In genomic region chr15:56699743-56700142, GRCh38 we compare ENCODE assay signal across 35 cellular contexts. TPM values are rescaled to one million over a fixed set of nuclear protein-coding genes. Genes with fewer than 3 reads are reported as not detected.
DNase-seq lines count a peak whose midpoint lies in the region; ATAC-seq and TF ChIP-seq lines count a peak whose summit lies in the region.
"Had no signal": no experiment of that assay in that cellular context is flagged by ENCODE, and none has a peak within 500 bp of the region (broad histone marks: within the 10 kb centered on the region; RNA-seq: fewer than 3 reads in every experiment).

No MANE protein-coding gene starts in this region.

- TF ChIP-seq CTCF in epithelial cell of esophagus (IDR thresholded peaks at IDR 0.05; ENCODE audit: insufficient read depth, low read depth, low read length, missing control alignments) (no peak), Calu3 (IDR thresholded peaks at IDR 0.05; ENCODE audit: unreplicated experiment) (no peak), psoas muscle (IDR thresholded peaks at IDR 0.05) (no peak)

- 97% methylated on average over 1 of the region's 1 CpG for WGBS in psoas muscle, 3 donors

- peaks cover 25% of the 10 kb centered on the region for H3K36me3 Mint-ChIP-seq in activated naive CD4-positive, alpha-beta T cell treated with anti-CD3 and anti-CD28 coated beads for 36 hours (ENCODE audit: low read depth)
- peaks cover 33% of the 10 kb centered on the region for H3K36me3 Mint-ChIP-seq in activated naive CD4-positive, alpha-beta T cell treated with anti-CD3 and anti-CD28 coated beads, Interleukin-2, amount 10 ng/mL, durations not matched to agents 7 days and 5 days
- peaks cover 9% of the 10 kb centered on the region for H3K36me3 Mint-ChIP-seq in Calu3 (ENCODE audit: insufficient read depth, unreplicated experiment)

- intact Hi-C loops in activated naive CD4-positive, alpha-beta T cell treated with anti-CD3 and anti-CD28 coated beads for 36 hours (cut with micrococcal nuclease): no loop called here
- intact Hi-C loops in Calu3 (cut with micrococcal nuclease; ENCODE audit: unreplicated experiment): no loop called here
- intact Hi-C loops in psoas muscle (cut with DNase I): no loop called here

- BruUV-seq in Calu3 (replicated peaks; lab: Mats Ljungman, UMichigan): no TSS peak

- no peaks in the 10 kb centered on the region for H3K4me1 ChIP-seq in psoas muscle
- H3K4me1 ChIP-seq: lower lobe of right lung, prostate gland, SJSA1, tibial artery, vagina had no signal

- CTCF ChIA-PET in activated naive CD4-positive, alpha-beta T cell treated with anti-CD3 and anti-CD28 coated beads for 36 hours (lab: Charles Lee): no interaction called here
- CTCF ChIA-PET in activated naive CD4-positive, alpha-beta T cell treated with anti-CD3 and anti-CD28 coated beads, Interleukin-2, amount 10 ng/mL, durations not matched to agents 7 days and 5 days (lab: Charles Lee): interaction anchor here (0.9 kb wide), 1 partner anchor 39 kb away, joined by 3 read pairs; no protein-coding TSS in a partner anchor
- CTCF ChIA-PET in Calu3 (lab: Charles Lee): no interaction called here

- peak; percentile 6 for DNase-seq in activated naive CD4-positive, alpha-beta T cell treated with anti-CD3 and anti-CD28 coated beads for 36 hours
- DNase-seq in activated naive CD4-positive, alpha-beta T cell treated with anti-CD3 and anti-CD28 coated beads, Interleukin-2, amount 10 ng/mL, durations not matched to agents 7 days and 5 days: no peak
- DNase-seq in epithelial cell of esophagus (ENCODE audit: low read depth): peak; percentile 16
- no peak for DNase-seq in Calu3
- DNase-seq in NCI-H1092 treated with DMSO at 0.1 percent for 48 hours (lab: John Stamatoyannopoulos, UW): no peak
- no peak for DNase-seq in psoas muscle
- DNase-seq: activated CD4-positive, alpha-beta T cell treated with anti-CD3 and anti-CD28 coated beads, Interleukin-2, amount 50 U/mL, for 1 hour; activated CD8-positive, alpha-beta memory T cell treated with anti-CD3 and anti-CD28 coated beads, Interleukin-2, amount 50 U/mL, for 4 hours; anterior cingulate cortex; CD8-positive, alpha-beta T cell; EL; H9; lower lobe of right lung; natural killer cell; NCI-H1105; NCI-H187 treated with DMSO at 0.1 percent for 48 hours; NCI-H2171 treated with DMSO at 0.1 percent for 48 hours; NCI-H510A; nucleus accumbens; stimulated activated CD8-positive, alpha-beta memory T cell treated with anti-CD3 and anti-CD28 coated beads, Interleukin-4, amount 100 ng/mL, for 48 hours; T1000; tibial artery had no signal

- no peak overlapping the region for H3K4me3 Mint-ChIP-seq in activated naive CD4-positive, alpha-beta T cell treated with anti-CD3 and anti-CD28 coated beads for 36 hours
- H3K4me3 Mint-ChIP-seq in activated naive CD4-positive, alpha-beta T cell treated with anti-CD3 and anti-CD28 coated beads, Interleukin-2, amount 10 ng/mL, durations not matched to agents 7 days and 5 days: no peak overlapping the region
- H3K4me3 Mint-ChIP-seq in Calu3 (ENCODE audit: low read depth, unreplicated experiment): no peak overlapping the region
- H3K4me3 Mint-ChIP-seq: B cell; CD8-positive, alpha-beta T cell; H9; natural killer cell had no signal

- no peaks in the 10 kb centered on the region for H3K9me3 Mint-ChIP-seq in activated naive CD4-positive, alpha-beta T cell treated with anti-CD3 and anti-CD28 coated beads for 36 hours
- H3K9me3 Mint-ChIP-seq in activated naive CD4-positive, alpha-beta T cell treated with anti-CD3 and anti-CD28 coated beads, Interleukin-2, amount 10 ng/mL, durations not matched to agents 7 days and 5 days: no peaks in the 10 kb centered on the region
- H3K9me3 Mint-ChIP-seq in Calu3 (ENCODE audit: low read depth, unreplicated experiment): no peaks in the 10 kb centered on the region
- H3K9me3 Mint-ChIP-seq: activated naive CD4-positive, alpha-beta T cell treated with anti-CD3 and anti-CD28 coated beads, Interleukin-2, amount 50 U/mL, for 72 hours; activated T-helper 2 cell treated with anti-CD3 and anti-CD28 coated beads, Interferon-gamma antibody, Interleukin-2, Interleukin-4, amounts not matched to agents 10 μg/mL and 5 μg/mL and 100 μg/mL, durations not matched to agents 14 hours and 24 hours and 36 hours; CD8-positive, alpha-beta T cell; H9; natural killer cell had no signal

- H3K4me1 Mint-ChIP-seq in activated naive CD4-positive, alpha-beta T cell treated with anti-CD3 and anti-CD28 coated beads for 36 hours (ENCODE audit: low read depth): no peaks in the 10 kb centered on the region
- no peaks in the 10 kb centered on the region for H3K4me1 Mint-ChIP-seq in activated naive CD4-positive, alpha-beta T cell treated with anti-CD3 and anti-CD28 coated beads, Interleukin-2, amount 10 ng/mL, durations not matched to agents 7 days and 5 days
- no peaks in the 10 kb centered on the region for H3K4me1 Mint-ChIP-seq in Calu3 (ENCODE audit: low read depth, unreplicated experiment)
- H3K4me1 Mint-ChIP-seq: B cell, H9 had no signal

- no peak overlapping the region for H3K27ac ChIP-seq in psoas muscle
- H3K27ac ChIP-seq: epithelial cell of prostate, hepatocyte, lower lobe of right lung, prostate gland, SJSA1, tibial artery, vagina, VCaP had no signal

- no peak overlapping the region for H3K4me3 ChIP-seq in epithelial cell of esophagus (ENCODE audit: low read length)
- H3K4me3 ChIP-seq in psoas muscle: no peak overlapping the region
- H3K4me3 ChIP-seq: hepatocyte, K562, lower lobe of right lung, prostate gland, SJSA1, tibial artery, vagina had no signal

- peaks cover 0 to 71% of the 10 kb centered on the region in 2 donors for H3K36me3 ChIP-seq in psoas muscle (ENCODE audit: insufficient read depth in 1 of 2, low read depth in 1 of 2)
- H3K36me3 ChIP-seq: prostate gland had no signal

- H3K27ac Mint-ChIP-seq in activated naive CD4-positive, alpha-beta T cell treated with anti-CD3 and anti-CD28 coated beads for 36 hours: no peak overlapping the region
- no peak overlapping the region for H3K27ac Mint-ChIP-seq in activated naive CD4-positive, alpha-beta T cell treated with anti-CD3 and anti-CD28 coated beads, Interleukin-2, amount 10 ng/mL, durations not matched to agents 7 days and 5 days
- no peak overlapping the region for H3K27ac Mint-ChIP-seq in Calu3 (ENCODE audit: unreplicated experiment)
- H3K27ac Mint-ChIP-seq: activated naive CD4-positive, alpha-beta T cell treated with anti-CD3 and anti-CD28 coated beads, Interleukin-2, amount 50 U/mL, for 72 hours; activated T-helper 2 cell treated with anti-CD3 and anti-CD28 coated beads, Interferon-gamma antibody, Interleukin-2, Interleukin-4, amounts not matched to agents 10 μg/mL and 5 μg/mL and 100 μg/mL, durations not matched to agents 14 hours and 24 hours and 36 hours; B cell; CD8-positive, alpha-beta T cell; H9; natural killer cell had no signal

- H3K27me3 Mint-ChIP-seq in activated naive CD4-positive, alpha-beta T cell treated with anti-CD3 and anti-CD28 coated beads for 36 hours (ENCODE audit: low read depth): no peaks in the 10 kb centered on the region
- H3K27me3 Mint-ChIP-seq in activated naive CD4-positive, alpha-beta T cell treated with anti-CD3 and anti-CD28 coated beads, Interleukin-2, amount 10 ng/mL, durations not matched to agents 7 days and 5 days: no peaks in the 10 kb centered on the region
- no peaks in the 10 kb centered on the region for H3K27me3 Mint-ChIP-seq in Calu3 (ENCODE audit: unreplicated experiment)
- H3K27me3 Mint-ChIP-seq: B cell had no signal

- ATAC-seq in GM18868 (IDR thresholded peaks at IDR 0.05; ENCODE audit: unreplicated experiment): peak; percentile 79
- ATAC-seq in HG03103 (IDR thresholded peaks at IDR 0.05; ENCODE audit: low read depth, unreplicated experiment): peak; percentile 61
- ATAC-seq in psoas muscle: no peak
- ATAC-seq: CD8-positive, alpha-beta T cell; K562; lower lobe of right lung; natural killer cell; sciatic nerve had no signal

- H3K9me3 ChIP-seq in psoas muscle: no peaks in the 10 kb centered on the region
- H3K9me3 ChIP-seq: lower lobe of right lung, prostate gland, SJSA1, tibial artery, vagina had no signal

- no peaks in the 10 kb centered on the region for H3K27me3 ChIP-seq in psoas muscle (ENCODE audit: insufficient read depth in 3 of 3, low read length in 2 of 3)
- H3K27me3 ChIP-seq: hepatocyte, SJSA1, tibial artery, vagina had no signal

RNA-seq across cellular contexts. Expression of gene ZNF280D, which starts 33.6 kb away (rescaled TPM):
- 10 to 100 TPM; 13.7 to 16.8 TPM for total RNA-seq in activated naive CD4-positive, alpha-beta T cell treated with anti-CD3 and anti-CD28 coated beads for 36 hours
- total RNA-seq in Calu3 (2022) (36.0 and 40.3 TPM in 2 replicates), psoas muscle (10 to 100 TPM; 20.8 to 25.3 (median 23.6) TPM)
- polyA plus RNA-seq in psoas muscle: 10 to 100 TPM in 2 of 3 donors, 1 to 10 TPM in 1; 5.3 to 12.0 (median 10.4) TPM

Comparison
In these comparisons a context has a peak if more than half of its experiments do, and no peak if none do; other contexts are left out.
1. DNase-seq: peak in activated naive CD4-positive, alpha-beta T cell treated with anti-CD3 and anti-CD28 coated beads for 36 hours (single experiment) and epithelial cell of esophagus (single experiment); none in activated naive CD4-positive, alpha-beta T cell treated with anti-CD3 and anti-CD28 coated beads, Interleukin-2, amount 10 ng/mL, durations not matched to agents 7 days and 5 days (single experiment), Calu3 (single experiment), NCI-H1092 treated with DMSO at 0.1 percent for 48 hours (single experiment) and psoas muscle (0 of 2).
2. ATAC-seq: peak in GM18868 (single experiment) and HG03103 (single experiment); none in psoas muscle (0 of 4).